Comparison of ENCODE assay signal across 8 cellular contexts in genomic region chr3:122497425-122497824, GRCh38. TPM values are rescaled to one million over a fixed set of nuclear protein-coding genes. Genes with fewer than 3 reads are reported as not detected.
DNase-seq lines count a peak whose midpoint lies in the region; ATAC-seq and TF ChIP-seq lines count a peak whose summit lies in the region.

No MANE protein-coding gene starts in this region.

- CTCF ChIA-PET in activated CD4-positive, alpha-beta T cell treated with anti-CD3 and anti-CD28 coated beads, Interleukin-2, amount 10 ng/mL, durations not matched to agents 7 days and 5 days (lab: Charles Lee): no interaction called here

- no peaks in the 10 kb centered on the region for H3K27me3 ChIP-seq in lung (ENCODE audit: control insufficient read depth, insufficient read depth)
- no peaks in the 10 kb centered on the region for H3K27me3 ChIP-seq in H7 (ENCODE audit: control insufficient read depth, insufficient read depth, low read length)

- H3K27ac ChIP-seq in lung (ENCODE audit: low read depth in 1 of 2, low read length in 1 of 2): no peak overlapping the region

- peaks cover 1 to 10% of the 10 kb centered on the region in 2 donors for H3K36me3 ChIP-seq in lung (ENCODE audit: control insufficient read depth in 2 of 2, insufficient read depth in 2 of 2, low read length in 2 of 2)
- H3K36me3 ChIP-seq in H7 (replicated peaks; ENCODE audit: control insufficient read depth, insufficient read depth, low read length): no peaks in the 10 kb centered on the region; the same call in 1 of the 2 replicates

- no peaks in the 10 kb centered on the region for H3K9me3 Mint-ChIP-seq in activated CD4-positive, alpha-beta T cell treated with anti-CD3 and anti-CD28 coated beads, Interleukin-2, amount 10 ng/mL, durations not matched to agents 7 days and 5 days

- no peaks in the 10 kb centered on the region for H3K9me3 ChIP-seq in lung (ENCODE audit: control insufficient read depth in 2 of 2, insufficient read depth in 1 of 2, low read length in 1 of 2)

- DNase-seq in CD1c-positive myeloid dendritic cell (ENCODE audit: extremely low spot score): peak; percentile 81
- peak; percentile 35 for DNase-seq in activated CD4-positive, alpha-beta T cell treated with anti-CD3 and anti-CD28 coated beads, Interleukin-2, amount 10 ng/mL, durations not matched to agents 7 days and 5 days
- no peak for DNase-seq in lung (ENCODE audit: low spot score)
- no peak for DNase-seq in HuH-7.5 (ENCODE audit: low spot score)
- no peak for DNase-seq in NAMALWA (ENCODE audit: low spot score)
- no peak for DNase-seq in H7

- 25 to 42% methylated on average over 1 of the region's 1 CpG for WGBS in lung, 2 donors

- no peak overlapping the region for H3K27ac Mint-ChIP-seq in activated CD4-positive, alpha-beta T cell treated with anti-CD3 and anti-CD28 coated beads, Interleukin-2, amount 10 ng/mL, durations not matched to agents 7 days and 5 days

- TF ChIP-seq CTCF in lung (IDR thresholded peaks at IDR 0.05; ENCODE audit: control extremely low read depth, extremely low read depth): no peak

- peaks cover 36% of the 10 kb centered on the region for H3K4me1 Mint-ChIP-seq in activated CD4-positive, alpha-beta T cell treated with anti-CD3 and anti-CD28 coated beads, Interleukin-2, amount 10 ng/mL, durations not matched to agents 7 days and 5 days

- H3K36me3 Mint-ChIP-seq in activated CD4-positive, alpha-beta T cell treated with anti-CD3 and anti-CD28 coated beads, Interleukin-2, amount 10 ng/mL, durations not matched to agents 7 days and 5 days (ENCODE audit: low read depth): peaks cover 23% of the 10 kb centered on the region

- H3K27me3 Mint-ChIP-seq in activated CD4-positive, alpha-beta T cell treated with anti-CD3 and anti-CD28 coated beads, Interleukin-2, amount 10 ng/mL, durations not matched to agents 7 days and 5 days: no peaks in the 10 kb centered on the region

- H3K4me1 ChIP-seq in lung (ENCODE audit: control insufficient read depth in 2 of 2, insufficient read depth in 2 of 2, low read length in 2 of 2): peaks cover 0 to 16% of the 10 kb centered on the region in 2 donors

- POLR2A ChIA-PET in activated CD4-positive, alpha-beta T cell treated with anti-CD3 and anti-CD28 coated beads, Interleukin-2, amount 10 ng/mL, durations not matched to agents 7 days and 5 days (lab: Charles Lee): no interaction called here

- peak; percentile 70 for ATAC-seq in GM19372 (IDR thresholded peaks at IDR 0.05; ENCODE audit: low read depth, unreplicated experiment)
- peak; percentile 87 for ATAC-seq in HG03460 (IDR thresholded peaks at IDR 0.05; ENCODE audit: unreplicated experiment)
- peak; percentile 82 for ATAC-seq in lung (ENCODE audit: insufficient read depth, low FRiP score)

- no peak overlapping the region for H3K4me3 Mint-ChIP-seq in activated CD4-positive, alpha-beta T cell treated with anti-CD3 and anti-CD28 coated beads, Interleukin-2, amount 10 ng/mL, durations not matched to agents 7 days and 5 days

- no peak overlapping the region for H3K4me3 ChIP-seq in lung
- no peak overlapping the region for H3K4me3 ChIP-seq in H7 (ENCODE audit: insufficient read depth, low read depth, low read length)

RNA-seq across cellular contexts. Expression of gene KPNA1, which starts 17.3 kb away (rescaled TPM):
- total RNA-seq in activated CD4-positive, alpha-beta T cell treated with anti-CD3 and anti-CD28 coated beads, Interleukin-2, amount 10 ng/mL, durations not matched to agents 7 days and 5 days: 10 to 100 TPM; 48.8 to 53.3 TPM
- total RNA-seq in lung: 10 to 100 TPM; 38.7 to 55.2 TPM
- 10 to 100 TPM; 10.8 to 19.2 TPM for polyA plus RNA-seq in lung
- total RNA-seq in H7 (2014; rRNA removed; shearing (Covaris generic)): 20.4 and 34.1 TPM in 2 replicates

Comparison
In these comparisons a context has a peak if more than half of its experiments do, and no peak if none do; other contexts are left out.
1. DNase-seq: peak in CD1c-positive myeloid dendritic cell (single experiment) and activated CD4-positive, alpha-beta T cell treated with anti-CD3 and anti-CD28 coated beads, Interleukin-2, amount 10 ng/mL, durations not matched to agents 7 days and 5 days (single experiment); none in lung (single experiment), HuH-7.5 (single experiment), NAMALWA (single experiment) and H7 (single experiment).
2. Peak in every context shown above with its lines, with median percentiles within 50 percentile points of each other: ATAC-seq.